In the genomic region with DNA sequence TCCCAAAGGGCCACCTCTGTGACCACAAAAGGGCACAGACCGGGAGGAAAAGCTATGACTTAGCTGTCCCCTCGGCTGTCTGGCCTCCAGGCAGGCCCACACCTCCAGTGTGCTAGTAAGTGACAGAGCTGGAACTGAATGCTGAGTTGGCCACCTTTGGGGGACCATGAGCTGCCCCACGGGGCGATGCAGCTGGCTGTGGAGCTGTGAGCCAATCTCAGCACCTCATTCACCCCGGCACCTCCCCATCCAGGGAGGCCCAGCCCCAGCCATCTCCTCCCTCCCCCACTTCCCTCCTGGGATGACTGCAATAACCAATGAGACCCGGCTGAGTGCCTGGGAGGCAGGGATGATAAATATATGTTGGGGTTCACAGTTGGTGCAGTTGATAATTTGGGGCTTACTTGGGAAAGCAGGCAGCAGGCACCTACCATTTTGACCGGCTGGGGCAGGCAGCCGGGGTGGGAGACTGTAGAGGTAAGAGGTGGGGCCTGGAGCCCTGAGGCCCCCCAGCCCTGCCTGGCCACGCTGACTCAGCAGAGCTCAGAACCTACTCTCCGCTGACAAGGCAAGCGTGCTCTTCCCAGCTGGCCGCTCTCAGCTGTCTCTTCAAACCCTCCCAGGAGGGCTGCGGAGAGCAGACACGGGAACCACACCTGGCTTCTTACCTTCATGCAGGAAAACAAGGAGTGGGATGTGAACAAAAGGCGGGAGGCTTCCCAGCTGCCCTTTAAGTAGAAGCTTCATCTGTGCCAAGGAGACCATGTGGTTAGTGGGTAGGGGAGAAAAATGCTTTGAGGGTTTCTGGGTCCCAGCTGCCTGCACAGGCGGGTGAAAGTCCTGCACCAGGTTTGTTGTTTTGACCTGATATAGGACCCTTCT, we compare ENCODE assay signal across 14 cellular contexts. TPM values are rescaled to one million over a fixed set of nuclear protein-coding genes. Genes with fewer than 3 reads are reported as not detected.
DNase-seq lines count a peak whose midpoint lies in the region; ATAC-seq and TF ChIP-seq lines count a peak whose summit lies in the region.
"Had no signal": no experiment of that assay in that cellular context is flagged by ENCODE, and none has a peak within 500 bp of the region (broad histone marks: within the 10 kb centered on the region; RNA-seq: fewer than 3 reads in every experiment).

No MANE protein-coding gene starts in this region.

- H4K20me1 ChIP-seq in GM23338 (replicated peaks; ENCODE audit: insufficient read depth) (no peaks in the 10 kb centered on the region), OCI-LY3 (ENCODE audit: insufficient read depth, low read length) (no peaks in the 10 kb centered on the region), smooth muscle cell (ENCODE audit: low read depth) (no peaks in the 10 kb centered on the region)

- H3K9ac ChIP-seq in OCI-LY3 (ENCODE audit: low read length) (no peak overlapping the region), smooth muscle cell (ENCODE audit: low read depth) (no peak overlapping the region)

- H3K4me1 ChIP-seq in GM23338 (ENCODE audit: insufficient read depth) (peaks cover 9% of the 10 kb centered on the region), OCI-LY3 (ENCODE audit: low read length) (peaks cover 12% of the 10 kb centered on the region), smooth muscle cell (ENCODE audit: low read depth) (no peaks in the 10 kb centered on the region)
- H3K4me1 ChIP-seq: gastrocnemius medialis, right lobe of liver had no signal

- peaks cover 8% of the 10 kb centered on the region for H3K27me3 Mint-ChIP-seq in GM23338 (ENCODE audit: insufficient read depth, low read depth, poor library complexity)
- H3K27me3 Mint-ChIP-seq in nephron progenitor cell (ENCODE audit: low read depth, poor library complexity), result peaks cover 15% of the 10 kb centered on the region
- H3K27me3 Mint-ChIP-seq: natural killer cell treated with Interleukin-12 subunit alpha and Interleukin-12 subunit beta and Interleukin-15 and Interleukin-18, amount 100 ng/mL, for 72 hours had no signal

- H3K36me3 Mint-ChIP-seq in GM23338 (ENCODE audit: low read depth), result no peaks in the 10 kb centered on the region
- no peaks in the 10 kb centered on the region for H3K36me3 Mint-ChIP-seq in nephron progenitor cell (ENCODE audit: low read depth)
- H3K36me3 Mint-ChIP-seq: CD8-positive, alpha-beta T cell; natural killer cell treated with Interleukin-12 subunit alpha and Interleukin-12 subunit beta and Interleukin-15 and Interleukin-18, amount 100 ng/mL, for 72 hours had no signal

- H3K27me3 ChIP-seq in GM23338 (ENCODE audit: insufficient read depth), result no peaks in the 10 kb centered on the region
- H3K27me3 ChIP-seq in OCI-LY3 (ENCODE audit: low read depth, low read length), result peaks cover 4% of the 10 kb centered on the region; the same call in 1 of the 2 replicates
- H3K27me3 ChIP-seq in MG63, result no peaks in the 10 kb centered on the region
- H3K27me3 ChIP-seq in smooth muscle cell (ENCODE audit: low read depth), result no peaks in the 10 kb centered on the region
- H3K27me3 ChIP-seq: gastrocnemius medialis, right lobe of liver had no signal

- WGBS in smooth muscle cell (ENCODE audit: low lambda C conversion rate), result 75% methylated on average over 16 of the region's 16 CpGs

- peak; percentile 64 for DNase-seq in GM23338 (ENCODE audit: low spot score)
- peak; percentile 96 to 97 for DNase-seq in NCI-H187 (lab: John Stamatoyannopoulos, UW)
- DNase-seq in nephron progenitor cell, result peak; percentile 35
- no peak for DNase-seq in MG63
- no peak for DNase-seq in Ammon's horn (ENCODE audit: low spot score)
- DNase-seq in smooth muscle cell (lab: John Stamatoyannopoulos, UW; ENCODE audit: unreplicated experiment), result no peak
- DNase-seq: activated CD4-positive, alpha-beta T cell treated with anti-CD3 and anti-CD28 coated beads, Interleukin-2, amount 50 U/mL, for 1 hour; CD8-positive, alpha-beta T cell; gastrocnemius medialis; KBM-7; right lobe of liver had no signal

- H3K4me3 Mint-ChIP-seq in GM23338 (peak overlapping the region; percentile 24; the same call in 1 of the 3 replicates), nephron progenitor cell (peak overlapping the region; percentile 50)
- H3K4me3 Mint-ChIP-seq: CD8-positive, alpha-beta T cell; natural killer cell treated with Interleukin-12 subunit alpha and Interleukin-12 subunit beta and Interleukin-15 and Interleukin-18, amount 100 ng/mL, for 72 hours had no signal

- ATAC-seq in GM23338 (peak; percentile 89), HG02610 (IDR thresholded peaks at IDR 0.05; ENCODE audit: unreplicated experiment) (no peak)
- ATAC-seq: CD8-positive, alpha-beta T cell; gastrocnemius medialis had no signal

- H3F3A ChIP-seq in GM23338 (replicated peaks; ENCODE audit: low read depth) (no peaks in the 10 kb centered on the region), smooth muscle cell (ENCODE audit: low read depth) (no peaks in the 10 kb centered on the region)

- no peak overlapping the region for H3K4me3 ChIP-seq in GM23338
- no peak overlapping the region for H3K4me3 ChIP-seq in OCI-LY3 (ENCODE audit: low read length)
- no peak overlapping the region for H3K4me3 ChIP-seq in MG63
- H3K4me3 ChIP-seq in smooth muscle cell, result no peak overlapping the region
- H3K4me3 ChIP-seq: gastrocnemius medialis, right lobe of liver had no signal

- H3K27ac Mint-ChIP-seq in GM23338 (peak overlapping the region; percentile 59; the same call in 1 of the 2 replicates), nephron progenitor cell (no peak overlapping the region)
- H3K27ac Mint-ChIP-seq: CD8-positive, alpha-beta T cell; natural killer cell treated with Interleukin-12 subunit alpha and Interleukin-12 subunit beta and Interleukin-15 and Interleukin-18, amount 100 ng/mL, for 72 hours had no signal

- no peak for TF ChIP-seq CTCF in GM23338 (conservative IDR thresholded peaks at IDR 0.05; ENCODE audit: low read depth in 2 of 2)
- no peak for TF ChIP-seq CTCF in OCI-LY3 (IDR thresholded peaks at IDR 0.05; ENCODE audit: low read depth, low read length)
- no peak for TF ChIP-seq CTCF in nephron progenitor cell (IDR thresholded peaks at IDR 0.05)
- TF ChIP-seq CTCF in smooth muscle cell (IDR thresholded peaks at IDR 0.05; ENCODE audit: borderline replicate concordance, insufficient read depth, poor library complexity, severe bottlenecking), result no peak

- no peak overlapping the region; the same call in 1 of the 2 replicates for H3K27ac ChIP-seq in GM23338 (ENCODE audit: low read depth)
- H3K27ac ChIP-seq in OCI-LY3 (ENCODE audit: low read length), result no peak overlapping the region
- H3K27ac ChIP-seq in smooth muscle cell (ENCODE audit: low read depth), result no peak overlapping the region
- H3K27ac ChIP-seq: gastrocnemius medialis, right lobe of liver had no signal

- H3K9me3 Mint-ChIP-seq in GM23338 (no peaks in the 10 kb centered on the region), nephron progenitor cell (no peaks in the 10 kb centered on the region)
- H3K9me3 Mint-ChIP-seq: CD8-positive, alpha-beta T cell; natural killer cell treated with Interleukin-12 subunit alpha and Interleukin-12 subunit beta and Interleukin-15 and Interleukin-18, amount 100 ng/mL, for 72 hours had no signal

- no peaks in the 10 kb centered on the region for H3K36me3 ChIP-seq in GM23338 (ENCODE audit: insufficient read depth)
- H3K36me3 ChIP-seq in OCI-LY3 (replicated peaks; ENCODE audit: low read depth, low read length), result no peaks in the 10 kb centered on the region
- H3K36me3 ChIP-seq in MG63, result no peaks in the 10 kb centered on the region
- no peaks in the 10 kb centered on the region for H3K36me3 ChIP-seq in smooth muscle cell (ENCODE audit: low read depth)
- H3K36me3 ChIP-seq: gastrocnemius medialis, right lobe of liver had no signal

- H3K4me1 Mint-ChIP-seq in GM23338 (peaks cover 16% of the 10 kb centered on the region), nephron progenitor cell (peaks cover 23% of the 10 kb centered on the region)

- H3K9me2 ChIP-seq in GM23338 (ENCODE audit: insufficient read depth), result no peaks in the 10 kb centered on the region

- H3K79me2 ChIP-seq in GM23338 (replicated peaks; ENCODE audit: insufficient read depth) (no peaks in the 10 kb centered on the region), OCI-LY3 (ENCODE audit: low read length) (no peaks in the 10 kb centered on the region), smooth muscle cell (ENCODE audit: low read depth) (no peaks in the 10 kb centered on the region)

- no peaks in the 10 kb centered on the region for H3K9me3 ChIP-seq in OCI-LY3 (ENCODE audit: insufficient read depth, low read length)
- H3K9me3 ChIP-seq in MG63, result no peaks in the 10 kb centered on the region
- no peaks in the 10 kb centered on the region for H3K9me3 ChIP-seq in smooth muscle cell (replicated peaks; ENCODE audit: low read depth)
- H3K9me3 ChIP-seq: gastrocnemius medialis, right lobe of liver had no signal

- peak overlapping the region; percentile 64 for H3K4me2 ChIP-seq in GM23338
- peak overlapping the region; percentile 42 for H3K4me2 ChIP-seq in OCI-LY3 (ENCODE audit: low read length)
- no peak overlapping the region for H3K4me2 ChIP-seq in smooth muscle cell

- H2AFZ ChIP-seq in GM23338 (peak overlapping the region; percentile 97), OCI-LY3 (ENCODE audit: low read depth, low read length) (no peak overlapping the region), smooth muscle cell (ENCODE audit: low read depth) (no peak overlapping the region)

RNA-seq across cellular contexts. Expression of gene TESC, which starts 12.4 kb away (rescaled TPM):
- total RNA-seq in GM23338 (2014; rRNA removed; shearing (Covaris generic)), result 4.2 and 17.0 TPM in 2 replicates
- 10.4 and 12.0 TPM in 2 replicates for polyA plus RNA-seq in GM23338 (2016; fragmentation: Nextera tagmentation; extraction: Ambion mirVana)
- total RNA-seq in MG63 (2014; rRNA removed; shearing (Covaris generic); ENCODE audit: low replicate concordance), result 0.16 TPM in 1 of 2 replicates, not detected in the other
- 0.22 TPM in 1 of 2 replicates, not detected in the other for total RNA-seq in smooth muscle cell
- polyA plus RNA-seq in smooth muscle cell, result 0.51 and 1.1 TPM in 2 replicates

Comparison
In these comparisons a context has a peak if more than half of its experiments do, and no peak if none do; other contexts are left out.
1. DNase-seq: peak in GM23338 (single experiment), NCI-H187 (2 of 2) and nephron progenitor cell (single experiment); none in MG63 (single experiment), Ammon's horn (single experiment) and smooth muscle cell (single experiment).